ENCODE assay signal across 22 cellular contexts in genomic region chr11:76747428-76747979, GRCh38. TPM values are rescaled to one million over a fixed set of nuclear protein-coding genes. Genes with fewer than 3 reads are reported as not detected.
"Had no signal": no experiment of that assay in that cellular context is flagged by ENCODE, and none has a peak within 500 bp of the region (broad histone marks: within the 10 kb centered on the region; RNA-seq: fewer than 3 reads in every experiment).

No MANE protein-coding gene starts in this region.

- H3K4me3 Mint-ChIP-seq: activated CD4-positive, alpha-beta memory T cell treated with anti-CD3 and anti-CD28 coated beads for 36 hours had no signal

- DNase-seq: activated CD4-positive, alpha-beta memory T cell treated with anti-CD3 and anti-CD28 coated beads for 36 hours; activated CD4-positive, alpha-beta T cell treated with anti-CD3 and anti-CD28 coated beads for 48 hours; activated gamma-delta T cell; activated T-cell treated with anti-CD3 and anti-CD28 coated beads for 4 hours; aorta; central memory CD4-positive, alpha-beta T cell; effector memory CD4-positive, alpha-beta T cell; foreskin melanocyte; hippocampal formation; left ventricle myocardium superior; occipital lobe; small intestine; stimulated activated CD4-positive, alpha-beta T cell treated with anti-CD3 and anti-CD28 coated beads, Interleukin-15, amount 100 ng/mL, for 24 hours; stimulated activated CD4-positive, alpha-beta T cell treated with anti-CD3 and anti-CD28 coated beads, Interleukin-2, amount 100 ng/mL, for 48 hours; stimulated activated naive CD4-positive, alpha-beta T cell treated with Interleukin-2 at 50 U/mL for 16 hours; T-helper 1 cell; upper lobe of right lung had no signal

- H3K27ac Mint-ChIP-seq: activated CD4-positive, alpha-beta memory T cell treated with anti-CD3 and anti-CD28 coated beads for 36 hours; activated naive CD4-positive, alpha-beta T cell treated with anti-CD3 and anti-CD28 coated beads, Interleukin-2, amount 50 U/mL, for 72 hours had no signal

- H3K36me3 ChIP-seq: thoracic aorta, upper lobe of right lung had no signal

- H3K27me3 ChIP-seq: upper lobe of right lung had no signal

- ATAC-seq: activated naive CD4-positive, alpha-beta T cell treated with anti-CD3 and anti-CD28 coated beads, Interleukin-2, amount 50 U/mL, for 72 hours; esophagus mucosa; left ventricle myocardium superior; sciatic nerve; upper lobe of right lung had no signal

- H3K9me3 ChIP-seq: thoracic aorta, upper lobe of right lung had no signal

- H3K36me3 Mint-ChIP-seq: activated CD4-positive, alpha-beta memory T cell treated with anti-CD3 and anti-CD28 coated beads for 36 hours; activated naive CD4-positive, alpha-beta T cell treated with anti-CD3 and anti-CD28 coated beads, Interleukin-2, amount 50 U/mL, for 72 hours had no signal

- H3K4me3 ChIP-seq: thoracic aorta, upper lobe of right lung had no signal

- H3K9me3 Mint-ChIP-seq: activated CD4-positive, alpha-beta memory T cell treated with anti-CD3 and anti-CD28 coated beads for 36 hours; activated naive CD4-positive, alpha-beta T cell treated with anti-CD3 and anti-CD28 coated beads, Interleukin-2, amount 50 U/mL, for 72 hours had no signal

RNA-seq across cellular contexts. Expression of gene TSKU, which starts 35.7 kb away (rescaled TPM):
- total RNA-seq: mononuclear cell had no signal
